11 cellular contexts compared by ENCODE assay signal in the genomic region with DNA sequence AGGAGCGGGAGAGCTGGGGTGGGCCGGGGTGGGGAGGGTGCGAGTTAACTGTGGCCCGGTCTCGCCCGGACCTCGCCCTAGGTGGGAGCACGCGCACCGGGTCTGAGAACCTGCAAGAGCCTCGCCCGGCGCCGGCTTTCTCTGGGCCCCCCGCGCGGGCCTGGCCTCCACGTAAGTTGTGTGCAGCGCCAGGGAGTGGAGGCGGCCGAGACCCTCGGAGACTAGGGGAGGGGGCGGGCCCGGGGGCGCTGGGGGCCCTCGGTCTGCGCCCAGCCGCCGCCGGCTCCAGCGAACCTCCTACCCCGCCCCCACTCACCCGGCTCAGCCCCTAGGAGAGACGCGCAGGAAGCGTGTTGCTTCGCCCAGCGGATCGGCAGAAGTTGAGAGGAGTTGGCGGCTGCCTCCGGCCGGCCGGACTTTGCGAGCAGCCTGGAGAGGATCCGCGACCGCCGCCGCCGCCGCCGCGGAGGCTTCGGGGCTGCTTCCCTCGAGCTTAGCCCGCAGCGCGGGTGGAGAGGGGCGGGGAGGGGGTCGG. TPM values are rescaled to one million over a fixed set of nuclear protein-coding genes. Genes with fewer than 3 reads are reported as not detected.
DNase-seq lines count a peak whose midpoint lies in the region; ATAC-seq and TF ChIP-seq lines count a peak whose summit lies in the region.
"Had no signal": no experiment of that assay in that cellular context is flagged by ENCODE, and none has a peak within 500 bp of the region (broad histone marks: within the 10 kb centered on the region; RNA-seq: fewer than 3 reads in every experiment).

A gene (plus strand): TSS at position 356 of the 535 bp plus-strand sequence. CDS start 423 bp downstream, outside the sequence.

- TF ChIP-seq CTCF in WERI-Rb-1 (IDR thresholded peaks at IDR 0.05; ENCODE audit: low read depth, low read length): no peak
- TF ChIP-seq CTCF in type B pancreatic cell (conservative IDR thresholded peaks at IDR 0.05): no peak

- H3K27ac Mint-ChIP-seq in type B pancreatic cell: no peak within 1 kb of the TSS
- H3K27ac Mint-ChIP-seq: activated T-helper 17 cell treated with anti-CD3 and anti-CD28 coated beads, Interleukin-2, amount 50 U/mL, for 72 hours had no signal

- no peaks in the 10 kb centered on the region for H4K20me1 ChIP-seq in Karpas-422 (ENCODE audit: insufficient read depth, low read depth, low read length)

- no peak for ATAC-seq in Right ventricle myocardium superior (ENCODE audit: poor library complexity)
- ATAC-seq: activated T-helper 17 cell treated with anti-CD3 and anti-CD28 coated beads, Interleukin-2, amount 50 U/mL, for 72 hours had no signal

- no peaks in the 10 kb centered on the region for H3K9me3 Mint-ChIP-seq in type B pancreatic cell
- H3K9me3 Mint-ChIP-seq: activated T-helper 17 cell treated with anti-CD3 and anti-CD28 coated beads, Interleukin-2, amount 50 U/mL, for 72 hours had no signal

- peak within 1 kb of the TSS; percentile 46 for H3K4me3 ChIP-seq in WERI-Rb-1 (ENCODE audit: low read depth, low read length)
- peak within 1 kb of the TSS; percentile 56; the same call in 1 of the 2 replicates for H3K4me3 ChIP-seq in iPS DF 6.9 (ENCODE audit: low read length)
- no peak within 1 kb of the TSS for H3K4me3 ChIP-seq in Karpas-422 (ENCODE audit: low read length)

- H3K27me3 ChIP-seq in WERI-Rb-1 (ENCODE audit: insufficient read depth, low read depth, severe bottlenecking): peaks cover 31% of the 10 kb centered on the region
- H3K27me3 ChIP-seq in iPS DF 6.9 (ENCODE audit: control insufficient read depth, insufficient read depth, low read length): peaks cover 49% of the 10 kb centered on the region
- H3K27me3 ChIP-seq in Karpas-422 (ENCODE audit: low read length): no peaks in the 10 kb centered on the region

- no peak within 1 kb of the TSS for H3K9ac ChIP-seq in Karpas-422 (ENCODE audit: low read length)

- WGBS in iPS DF 6.9 (ENCODE audit: insufficient coverage, insufficient read length): no CpG with 5 or more reads among the region's 60 CpGs

- H3K4me1 ChIP-seq in iPS DF 6.9 (ENCODE audit: control insufficient read depth, insufficient read depth, low read length) (peaks cover 9% of the 10 kb centered on the region; the same call in 1 of the 2 replicates), Karpas-422 (ENCODE audit: low read length) (no peaks in the 10 kb centered on the region)

- H3K9me2 ChIP-seq in Karpas-422 (replicated peaks; ENCODE audit: insufficient read depth, low read length): no peaks in the 10 kb centered on the region

- no peak within 1 kb of the TSS for H2AFZ ChIP-seq in Karpas-422 (ENCODE audit: low read length)

- H3K36me3 ChIP-seq in WERI-Rb-1 (no peaks in the 10 kb centered on the region), iPS DF 6.9 (ENCODE audit: control insufficient read depth, insufficient read depth, low read length) (no peaks in the 10 kb centered on the region), Karpas-422 (ENCODE audit: insufficient read depth, low read length) (no peaks in the 10 kb centered on the region)

- H3K36me3 Mint-ChIP-seq in type B pancreatic cell: no peaks in the 10 kb centered on the region

- DNase-seq in cardiac septum (ENCODE audit: low spot score) (peak; percentile 71), Right ventricle myocardium superior (no peak), WERI-Rb-1 (peak; percentile 61), iPS DF 6.9 (ENCODE audit: low read depth, low spot score) (no peak), type B pancreatic cell (ENCODE audit: extremely low spot score, unreplicated experiment) (no peak), NCI-H2107 (lab: John Stamatoyannopoulos, UW) (no peak), Karpas-422 (no peak)
- no peak for DNase-seq in stimulated activated CD4-positive, alpha-beta T cell treated with anti-CD3 and anti-CD28 coated beads, Interleukin-4, amount 100 ng/mL, for 4 hours
- DNase-seq: COR-L47 had no signal

- H3K4me2 ChIP-seq in Karpas-422 (ENCODE audit: low read depth, low read length, poor library complexity, severe bottlenecking): no peak within 1 kb of the TSS

- H3K27ac ChIP-seq in WERI-Rb-1: no peak within 1 kb of the TSS
- no peak within 1 kb of the TSS for H3K27ac ChIP-seq in iPS DF 6.9 (ENCODE audit: low read length)
- no peak within 1 kb of the TSS for H3K27ac ChIP-seq in Karpas-422 (ENCODE audit: low read length)

- no peaks in the 10 kb centered on the region for H3K4me1 Mint-ChIP-seq in type B pancreatic cell (ENCODE audit: unreplicated experiment)
- H3K4me1 Mint-ChIP-seq: activated T-helper 17 cell treated with anti-CD3 and anti-CD28 coated beads, Interleukin-2, amount 50 U/mL, for 72 hours had no signal

- H3K4me3 Mint-ChIP-seq in type B pancreatic cell: peak within 1 kb of the TSS; percentile 79
- H3K4me3 Mint-ChIP-seq: activated T-helper 17 cell treated with anti-CD3 and anti-CD28 coated beads, Interleukin-2, amount 50 U/mL, for 72 hours had no signal

- H3K9me3 ChIP-seq in WERI-Rb-1 (ENCODE audit: severe bottlenecking) (no peaks in the 10 kb centered on the region), iPS DF 6.9 (ENCODE audit: control insufficient read depth, insufficient read depth, low read length) (no peaks in the 10 kb centered on the region), Karpas-422 (ENCODE audit: low read length) (no peaks in the 10 kb centered on the region)

- no peaks in the 10 kb centered on the region for H3K79me2 ChIP-seq in Karpas-422 (ENCODE audit: low read length)

- peaks cover 91% of the 10 kb centered on the region for H3K27me3 Mint-ChIP-seq in type B pancreatic cell

- intact Hi-C loops in cardiac septum (cut with DNase I): loop anchor here (10.0 kb wide), 1 partner anchor 146 kb away; no protein-coding TSS in a partner anchor
- intact Hi-C loops in Right ventricle myocardium superior (cut with DNase I): no loop called here

RNA-seq across cellular contexts. Expression of the gene that starts here (rescaled TPM):
- not detected for total RNA-seq in cardiac septum
- total RNA-seq in Right ventricle myocardium superior: not detected
- total RNA-seq in type B pancreatic cell (ENCODE audit: low replicate concordance): 0.21 and 1.3 TPM in 2 replicates
- total RNA-seq in Karpas-422 (2014; rRNA removed; shearing (Covaris generic); ENCODE audit: low replicate concordance): not detected in 2 replicates
- total RNA-seq: activated T-helper 17 cell treated with anti-CD3 and anti-CD28 coated beads, Interleukin-2, amount 50 U/mL, for 72 hours; osteocyte had no signal

Comparison
In these comparisons a context has a peak if more than half of its experiments do, and no peak if none do; other contexts are left out.
1. Peak in DNase-seq in cardiac septum; RNA of the gene not detected or under 1 TPM.